ENCODE assay signal across 9 cellular contexts in genomic region chr6:150491131-150491795, GRCh38.
DNase-seq lines count a peak whose midpoint lies in the region; ATAC-seq and TF ChIP-seq lines count a peak whose summit lies in the region.
"Had no signal": no experiment of that assay in that cellular context is flagged by ENCODE, and none has a peak within 500 bp of the region (broad histone marks: within the 10 kb centered on the region; RNA-seq: fewer than 3 reads in every experiment).

No MANE protein-coding gene starts in this region.

- no peaks in the 10 kb centered on the region for H4K20me1 ChIP-seq in GM23248 (ENCODE audit: insufficient read depth)

- 0 out of 2 replicates have a peak, but pooled peaks cover 10% of the 10 kb centered on the region for H3K27me3 ChIP-seq in GM23248 (replicated peaks; ENCODE audit: insufficient read depth)
- H3K27me3 ChIP-seq: cardiac muscle cell had no signal

- H3K4me3 ChIP-seq in GM23248 (no peak overlapping the region), fibroblast of pulmonary artery (replicated peaks; ENCODE audit: low read depth, low read length) (no peak overlapping the region)
- H3K4me3 ChIP-seq: cardiac muscle cell had no signal

- no peaks in the 10 kb centered on the region for H3K9me2 ChIP-seq in GM23248 (ENCODE audit: insufficient read depth)

- in situ Hi-C loops in GM23248 (cut with MboI) = no loop called here

- no peak overlapping the region for H3K4me2 ChIP-seq in GM23248 (ENCODE audit: unreplicated experiment)

- H3K79me2 ChIP-seq in GM23248 (ENCODE audit: insufficient read depth) = no peaks in the 10 kb centered on the region

- DNase-seq in GM23248 (peak; percentile 75), NCI-H226 (peak; percentile 80), fibroblast of pulmonary artery (ENCODE audit: low read depth) (peak; percentile 47), UCSD-AML1 (lab: John Stamatoyannopoulos, UW; ENCODE audit: unreplicated experiment) (no peak), C1 segment of cervical spinal cord (lab: John Stamatoyannopoulos, UW) (no peak), GM19240 (ENCODE audit: insufficient read length, low spot score) (no peak), GM03348 (ENCODE audit: low spot score) (no peak)

- ATAC-seq in GM18508 (IDR thresholded peaks at IDR 0.05; ENCODE audit: insufficient read depth, unreplicated experiment) = peak; percentile 97

- H3K9me3 ChIP-seq in GM23248 (ENCODE audit: low read depth) = no peaks in the 10 kb centered on the region

- no peak overlapping the region for H3K27ac ChIP-seq in GM23248
- H3K27ac ChIP-seq: cardiac muscle cell had no signal

- no peak for TF ChIP-seq CTCF in fibroblast of pulmonary artery (IDR thresholded peaks at IDR 0.05; ENCODE audit: low read length, missing control alignments)

- no peaks in the 10 kb centered on the region for H3F3A ChIP-seq in GM23248 (ENCODE audit: insufficient read depth)

- no peak overlapping the region for H3K9ac ChIP-seq in GM23248

- peaks cover 7% of the 10 kb centered on the region for H3K4me1 ChIP-seq in GM23248 (ENCODE audit: insufficient read depth)

- 52 to 60% methylated on average over 5 of the region's 5 CpGs for WGBS in GM23248 (ENCODE audit: low coverage in 1 of 2, low lambda C conversion rate in 2 of 2, missing lambda C conversion rate in 2 of 2), 2 experiments

- no peaks in the 10 kb centered on the region for H3K36me3 ChIP-seq in GM23248 (ENCODE audit: low read depth)
- H3K36me3 ChIP-seq: cardiac muscle cell had no signal

- H2AFZ ChIP-seq in GM23248 = no peak overlapping the region

Comparison
In these comparisons a context has a peak if more than half of its experiments do, and no peak if none do; other contexts are left out.
1. DNase-seq: peak in GM23248 (single experiment), NCI-H226 (single experiment) and fibroblast of pulmonary artery (single experiment); none in UCSD-AML1 (single experiment), C1 segment of cervical spinal cord (0 of 14), GM19240 (single experiment) and GM03348 (single experiment).